ENCODE assay signal across 29 cellular contexts in genomic region chr3:186339180-186339912, GRCh38. TPM values are rescaled to one million over a fixed set of nuclear protein-coding genes. Genes with fewer than 3 reads are reported as not detected.
DNase-seq lines count a peak whose midpoint lies in the region; ATAC-seq and TF ChIP-seq lines count a peak whose summit lies in the region.
"Had no signal": no experiment of that assay in that cellular context is flagged by ENCODE, and none has a peak within 500 bp of the region (broad histone marks: within the 10 kb centered on the region; RNA-seq: fewer than 3 reads in every experiment).

No MANE protein-coding gene starts in this region.

- H3K4me3 Mint-ChIP-seq in activated CD4-positive, alpha-beta T cell treated with anti-CD3 and anti-CD28 coated beads for 36 hours, result no peak overlapping the region
- no peak overlapping the region for H3K4me3 Mint-ChIP-seq in activated naive CD8-positive, alpha-beta T cell treated with anti-CD3 and anti-CD28 coated beads, Interleukin-2, amount 10 ng/mL, durations not matched to agents 7 days and 5 days
- H3K4me3 Mint-ChIP-seq in stimulated activated memory B cell treated with anti-CD40 and anti-IgM and Interleukin-4, amounts not matched to agents 10 μg/mL and 1 μg/mL and 100 μg/mL, for 72 hours, result peak overlapping the region; percentile 24
- H3K4me3 Mint-ChIP-seq: CD4-positive, alpha-beta memory T cell; neural crest cell; stimulated activated effector memory CD8-positive, alpha-beta T cell treated with anti-CD3 and anti-CD28 coated beads, Interleukin-12 subunit alpha, Interleukin-12 subunit beta, amount 100 ng/mL, for 72 hours had no signal

- POLR2A ChIA-PET in activated CD4-positive, alpha-beta T cell treated with anti-CD3 and anti-CD28 coated beads for 36 hours (lab: Charles Lee), result no interaction called here
- POLR2A ChIA-PET in activated naive CD8-positive, alpha-beta T cell treated with anti-CD3 and anti-CD28 coated beads, Interleukin-2, amount 10 ng/mL, durations not matched to agents 7 days and 5 days (lab: Charles Lee), result no interaction called here

- H3K27ac ChIP-seq in esophagus squamous epithelium, result no peak overlapping the region
- H3K27ac ChIP-seq: 22Rv1, epithelial cell of prostate, heart right ventricle, suprapubic skin, upper lobe of right lung had no signal

- CTCF ChIA-PET in activated CD4-positive, alpha-beta T cell treated with anti-CD3 and anti-CD28 coated beads for 36 hours (lab: Charles Lee), result interaction anchor here (0.7 to 1.5 kb wide), 5 partner anchors 15 to 356 kb away, joined by 3 to 4 read pairs (median 3); no protein-coding TSS in a partner anchor

- no peak for DNase-seq in activated CD4-positive, alpha-beta T cell treated with anti-CD3 and anti-CD28 coated beads for 36 hours
- DNase-seq in activated CD4-positive, alpha-beta T cell treated with anti-CD3 and anti-CD28 coated beads for 48 hours, result no peak
- no peak for DNase-seq in activated naive CD8-positive, alpha-beta T cell treated with anti-CD3 and anti-CD28 coated beads, Interleukin-2, amount 10 ng/mL, durations not matched to agents 7 days and 5 days
- DNase-seq in GM19240 (ENCODE audit: insufficient read length, low spot score) (no peak), NOMO-1 treated with DMSO at 0.1 percent for 48 hours (lab: John Stamatoyannopoulos, UW; ENCODE audit: unreplicated experiment) (no peak), esophagus squamous epithelium (lab: John Stamatoyannopoulos, UW) (no peak)
- DNase-seq: activated CD4-positive, CD25-positive, alpha-beta regulatory T cell treated with anti-CD3 and anti-CD28 coated beads, Interleukin-2, amount 50 U/mL, for 72 hours; activated gamma-delta T cell; CD4-positive, alpha-beta memory T cell; effector CD8-positive, alpha-beta T cell; heart right ventricle; mucosa of descending colon; NCI-H1436; NCI-H2081 treated with DMSO at 0.1 percent for 48 hours; NCI-H345; NCI-H748 treated with DMSO at 0.1 percent for 48 hours; sigmoid colon; stimulated activated CD4-positive, alpha-beta T cell treated with anti-CD3 and anti-CD28 coated beads, Interleukin-4, amount 100 ng/mL, for 24 hours; upper lobe of right lung had no signal

- no peaks in the 10 kb centered on the region for H3K9me3 ChIP-seq in esophagus squamous epithelium
- H3K9me3 ChIP-seq: HAP-1, mucosa of descending colon, sigmoid colon, suprapubic skin, upper lobe of right lung had no signal

- peaks cover 2% of the 10 kb centered on the region for H3K27me3 Mint-ChIP-seq in activated CD4-positive, alpha-beta T cell treated with anti-CD3 and anti-CD28 coated beads for 36 hours
- peaks cover 14% of the 10 kb centered on the region for H3K27me3 Mint-ChIP-seq in activated naive CD8-positive, alpha-beta T cell treated with anti-CD3 and anti-CD28 coated beads, Interleukin-2, amount 10 ng/mL, durations not matched to agents 7 days and 5 days
- no peaks in the 10 kb centered on the region for H3K27me3 Mint-ChIP-seq in stimulated activated memory B cell treated with anti-CD40 and anti-IgM and Interleukin-4, amounts not matched to agents 10 μg/mL and 1 μg/mL and 100 μg/mL, for 72 hours

- H3K4me1 ChIP-seq in esophagus squamous epithelium, result no peaks in the 10 kb centered on the region
- H3K4me1 ChIP-seq: HAP-1, suprapubic skin, upper lobe of right lung had no signal

- intact Hi-C loops in activated CD4-positive, alpha-beta T cell treated with anti-CD3 and anti-CD28 coated beads for 36 hours (cut with DNase I, micrococcal nuclease), result no loop called here
- intact Hi-C loops in esophagus squamous epithelium (cut with DNase I), result no loop called here

- no peaks in the 10 kb centered on the region for H3K36me3 Mint-ChIP-seq in activated CD4-positive, alpha-beta T cell treated with anti-CD3 and anti-CD28 coated beads for 36 hours (ENCODE audit: low read depth)
- peaks cover 3% of the 10 kb centered on the region for H3K36me3 Mint-ChIP-seq in activated naive CD8-positive, alpha-beta T cell treated with anti-CD3 and anti-CD28 coated beads, Interleukin-2, amount 10 ng/mL, durations not matched to agents 7 days and 5 days
- no peaks in the 10 kb centered on the region for H3K36me3 Mint-ChIP-seq in stimulated activated memory B cell treated with anti-CD40 and anti-IgM and Interleukin-4, amounts not matched to agents 10 μg/mL and 1 μg/mL and 100 μg/mL, for 72 hours
- H3K36me3 Mint-ChIP-seq: CD4-positive, alpha-beta memory T cell; stimulated activated effector memory CD8-positive, alpha-beta T cell treated with anti-CD3 and anti-CD28 coated beads, Interleukin-12 subunit alpha, Interleukin-12 subunit beta, amount 100 ng/mL, for 72 hours had no signal

- TF ChIP-seq POLR2A in esophagus squamous epithelium (IDR thresholded peaks at IDR 0.05), result no peak

- no peak overlapping the region for H3K4me3 ChIP-seq in esophagus squamous epithelium
- H3K4me3 ChIP-seq: HAP-1, heart right ventricle, lung, mucosa of descending colon, sigmoid colon, suprapubic skin, upper lobe of right lung had no signal

- WGBS in esophagus squamous epithelium, 2 donors, result 55 to 64% methylated on average over 4 of the region's 4 CpGs

- peak; percentile 64 for ATAC-seq in activated CD4-positive, alpha-beta T cell treated with anti-CD3 and anti-CD28 coated beads for 36 hours
- ATAC-seq in HG02885 (IDR thresholded peaks at IDR 0.05; ENCODE audit: poor library complexity, unreplicated experiment), result peak; percentile 59
- peak; percentile 75 for ATAC-seq in activated naive CD8-positive, alpha-beta T cell treated with anti-CD3 and anti-CD28 coated beads, Interleukin-2, amount 10 ng/mL, durations not matched to agents 7 days and 5 days (ENCODE audit: low read depth)
- peak; percentile 77 for ATAC-seq in stimulated activated memory B cell treated with anti-CD40 and anti-IgM and Interleukin-4, amounts not matched to agents 10 μg/mL and 1 μg/mL and 100 μg/mL, for 72 hours
- ATAC-seq: heart right ventricle; mucosa of descending colon; stimulated activated effector memory CD8-positive, alpha-beta T cell treated with anti-CD3 and anti-CD28 coated beads, Interleukin-12 subunit alpha, Interleukin-12 subunit beta, amount 100 ng/mL, for 72 hours; upper lobe of right lung had no signal

- H3K9me3 Mint-ChIP-seq in activated CD4-positive, alpha-beta T cell treated with anti-CD3 and anti-CD28 coated beads for 36 hours (ENCODE audit: low read depth), result peaks cover 3% of the 10 kb centered on the region
- H3K9me3 Mint-ChIP-seq in activated naive CD8-positive, alpha-beta T cell treated with anti-CD3 and anti-CD28 coated beads, Interleukin-2, amount 10 ng/mL, durations not matched to agents 7 days and 5 days, result peaks cover 5% of the 10 kb centered on the region
- peaks cover 3% of the 10 kb centered on the region for H3K9me3 Mint-ChIP-seq in stimulated activated memory B cell treated with anti-CD40 and anti-IgM and Interleukin-4, amounts not matched to agents 10 μg/mL and 1 μg/mL and 100 μg/mL, for 72 hours

- H3K36me3 ChIP-seq in esophagus squamous epithelium, result no peaks in the 10 kb centered on the region
- H3K36me3 ChIP-seq: HAP-1, heart right ventricle, sigmoid colon, suprapubic skin, upper lobe of right lung had no signal

- peak overlapping the region; percentile 13 for H3K27ac Mint-ChIP-seq in activated CD4-positive, alpha-beta T cell treated with anti-CD3 and anti-CD28 coated beads for 36 hours
- no peak overlapping the region for H3K27ac Mint-ChIP-seq in activated naive CD8-positive, alpha-beta T cell treated with anti-CD3 and anti-CD28 coated beads, Interleukin-2, amount 10 ng/mL, durations not matched to agents 7 days and 5 days
- peak overlapping the region; percentile 70 for H3K27ac Mint-ChIP-seq in stimulated activated memory B cell treated with anti-CD40 and anti-IgM and Interleukin-4, amounts not matched to agents 10 μg/mL and 1 μg/mL and 100 μg/mL, for 72 hours
- H3K27ac Mint-ChIP-seq: CD4-positive, alpha-beta memory T cell; stimulated activated effector memory CD8-positive, alpha-beta T cell treated with anti-CD3 and anti-CD28 coated beads, Interleukin-12 subunit alpha, Interleukin-12 subunit beta, amount 100 ng/mL, for 72 hours had no signal

- no peak for TF ChIP-seq CTCF in esophagus squamous epithelium (IDR thresholded peaks at IDR 0.05)

- H3K4me1 Mint-ChIP-seq in activated CD4-positive, alpha-beta T cell treated with anti-CD3 and anti-CD28 coated beads for 36 hours, result peaks cover 13% of the 10 kb centered on the region
- peaks cover 11% of the 10 kb centered on the region for H3K4me1 Mint-ChIP-seq in activated naive CD8-positive, alpha-beta T cell treated with anti-CD3 and anti-CD28 coated beads, Interleukin-2, amount 10 ng/mL, durations not matched to agents 7 days and 5 days
- H3K4me1 Mint-ChIP-seq in stimulated activated memory B cell treated with anti-CD40 and anti-IgM and Interleukin-4, amounts not matched to agents 10 μg/mL and 1 μg/mL and 100 μg/mL, for 72 hours, result peaks cover 45% of the 10 kb centered on the region
- H3K4me1 Mint-ChIP-seq: neural crest cell; stimulated activated effector memory CD8-positive, alpha-beta T cell treated with anti-CD3 and anti-CD28 coated beads, Interleukin-12 subunit alpha, Interleukin-12 subunit beta, amount 100 ng/mL, for 72 hours had no signal

- H3K27me3 ChIP-seq in esophagus squamous epithelium, result peaks cover 0 to under 1% (median 0%) of the 10 kb centered on the region in 4 donors
- H3K27me3 ChIP-seq: heart right ventricle, sigmoid colon, upper lobe of right lung had no signal

RNA-seq across cellular contexts. Expression of gene DGKG, which starts 22.7 kb away (rescaled TPM):
- total RNA-seq in activated CD4-positive, alpha-beta T cell treated with anti-CD3 and anti-CD28 coated beads for 36 hours, result 1 to 10 TPM in 1 of 2 experiments, under 1 TPM in 1; 0.71 to 1.3 TPM
- under 1 TPM; 0.19 to 0.54 TPM for total RNA-seq in activated naive CD8-positive, alpha-beta T cell treated with anti-CD3 and anti-CD28 coated beads, Interleukin-2, amount 10 ng/mL, durations not matched to agents 7 days and 5 days
- total RNA-seq in esophagus squamous epithelium, result 10 to 100 TPM in 1 of 4 donors, 1 to 10 TPM in 3; 1.2 to 13.7 (median 2.1) TPM
- total RNA-seq: bronchial epithelial cell, neural crest cell had no signal
